1 cellular context compared by ENCODE assay signal in genomic region chr12:68686595-68687521, GRCh38.
TF ChIP-seq lines count a peak whose summit lies in the region.

NUP107 (plus strand) TSS chr12:68686978; CDS start chr12:68687066, 88 bp downstream.

TF ChIP-seq in HepG2, 621 proteins besides CTCF, POLR2A, EP300 and RAD21 (continued from another document and continues in another):
- TF ChIP-seq, protein P1, sequence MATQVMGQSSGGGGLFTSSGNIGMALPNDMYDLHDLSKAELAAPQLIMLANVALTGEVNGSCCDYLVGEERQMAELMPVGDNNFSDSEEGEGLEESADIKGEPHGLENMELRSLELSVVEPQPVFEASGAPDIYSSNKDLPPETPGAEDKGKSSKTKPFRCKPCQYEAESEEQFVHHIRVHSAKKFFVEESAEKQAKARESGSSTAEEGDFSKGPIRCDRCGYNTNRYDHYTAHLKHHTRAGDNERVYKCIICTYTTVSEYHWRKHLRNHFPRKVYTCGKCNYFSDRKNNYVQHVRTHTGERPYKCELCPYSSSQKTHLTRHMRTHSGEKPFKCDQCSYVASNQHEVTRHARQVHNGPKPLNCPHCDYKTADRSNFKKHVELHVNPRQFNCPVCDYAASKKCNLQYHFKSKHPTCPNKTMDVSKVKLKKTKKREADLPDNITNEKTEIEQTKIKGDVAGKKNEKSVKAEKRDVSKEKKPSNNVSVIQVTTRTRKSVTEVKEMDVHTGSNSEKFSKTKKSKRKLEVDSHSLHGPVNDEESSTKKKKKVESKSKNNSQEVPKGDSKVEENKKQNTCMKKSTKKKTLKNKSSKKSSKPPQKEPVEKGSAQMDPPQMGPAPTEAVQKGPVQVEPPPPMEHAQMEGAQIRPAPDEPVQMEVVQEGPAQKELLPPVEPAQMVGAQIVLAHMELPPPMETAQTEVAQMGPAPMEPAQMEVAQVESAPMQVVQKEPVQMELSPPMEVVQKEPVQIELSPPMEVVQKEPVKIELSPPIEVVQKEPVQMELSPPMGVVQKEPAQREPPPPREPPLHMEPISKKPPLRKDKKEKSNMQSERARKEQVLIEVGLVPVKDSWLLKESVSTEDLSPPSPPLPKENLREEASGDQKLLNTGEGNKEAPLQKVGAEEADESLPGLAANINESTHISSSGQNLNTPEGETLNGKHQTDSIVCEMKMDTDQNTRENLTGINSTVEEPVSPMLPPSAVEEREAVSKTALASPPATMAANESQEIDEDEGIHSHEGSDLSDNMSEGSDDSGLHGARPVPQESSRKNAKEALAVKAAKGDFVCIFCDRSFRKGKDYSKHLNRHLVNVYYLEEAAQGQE (IDR thresholded peaks at IDR 0.05; ENCODE audit: borderline replicate concordance in 1 of 2, low read depth in 1 of 2, low read length in 2 of 2): peak in 1 of 2 experiments; percentile 32; a peak in 1 of 4 replicates
- TF ChIP-seq ZFP90 (CRISPR knock-in tag; IDR thresholded peaks at IDR 0.05; ENCODE audit: borderline replicate concordance) (peak; percentile 32; the same call in 1 of the 2 replicates), ZNF430 (CRISPR knock-in tag; IDR thresholded peaks at IDR 0.05) (no peak), SRF (IDR thresholded peaks at IDR 0.05; ENCODE audit: low read depth, low read length) (peak; percentile 77; the same call in 1 of the 2 replicates), ZNF10 (CRISPR knock-in tag; IDR thresholded peaks at IDR 0.05; ENCODE audit: borderline replicate concordance, low read depth) (no peak), ZNF646 (CRISPR knock-in tag; IDR thresholded peaks at IDR 0.05) (no peak), FOSL2 (CRISPR knock-in tag; IDR thresholded peaks at IDR 0.05) (peak; percentile 64), SPEN (CRISPR knock-in tag; IDR thresholded peaks at IDR 0.05; ENCODE audit: low read depth) (peak; percentile 93), NFE2L2 (IDR thresholded peaks at IDR 0.05; ENCODE audit: low read length) (no peak), TARDBP (CRISPR knock-in tag; IDR thresholded peaks at IDR 0.05) (peak; percentile 96), CENPT (CRISPR knock-in tag; IDR thresholded peaks at IDR 0.05; ENCODE audit: low read depth) (0 out of 2 replicates have a peak, but pooled peaks have one; percentile 30), ZNF264 (CRISPR knock-in tag; IDR thresholded peaks at IDR 0.05) (peak; percentile 88), ZNF639 (CRISPR knock-in tag; conservative IDR thresholded peaks at IDR 0.05) (peak; percentile 95), ZNF34 (CRISPR knock-in tag; IDR thresholded peaks at IDR 0.05; ENCODE audit: borderline replicate concordance) (peak; percentile 56; the same call in 1 of the 2 replicates), MXD1 (CRISPR knock-in tag; IDR thresholded peaks at IDR 0.05) (peak; percentile 42; the same call in 1 of the 2 replicates), SKIL (CRISPR knock-in tag; IDR thresholded peaks at IDR 0.05; ENCODE audit: borderline replicate concordance) (no peak), ZNF276 (CRISPR knock-in tag; IDR thresholded peaks at IDR 0.05; ENCODE audit: low read depth) (peak; percentile 78; the same call in 1 of the 2 replicates), ZC3H4 (CRISPR knock-in tag; IDR thresholded peaks at IDR 0.05; ENCODE audit: borderline replicate concordance) (peak; percentile 54; the same call in 1 of the 2 replicates), FOXA3 (CRISPR knock-in tag; IDR thresholded peaks at IDR 0.05) (peak; percentile 77), MED8 (CRISPR knock-in tag; IDR thresholded peaks at IDR 0.05; ENCODE audit: insufficient replicate concordance) (no peak), IRX3 (CRISPR knock-in tag; IDR thresholded peaks at IDR 0.05; ENCODE audit: borderline replicate concordance, low read depth) (no peak), ADNP (CRISPR knock-in tag; IDR thresholded peaks at IDR 0.05) (no peak), TBP (CRISPR knock-in tag; IDR thresholded peaks at IDR 0.05) (no peak), THAP11 (CRISPR knock-in tag; IDR thresholded peaks at IDR 0.05) (peak; percentile 97), POGZ (CRISPR knock-in tag; IDR thresholded peaks at IDR 0.05) (peak; percentile 94; the same call in 1 of the 2 replicates), HDAC1 (CRISPR knock-in tag; IDR thresholded peaks at IDR 0.05) (peak; percentile 100), MXD3 (CRISPR knock-in tag; IDR thresholded peaks at IDR 0.05) (peak; percentile 89), ZFAT (CRISPR knock-in tag; conservative IDR thresholded peaks at IDR 0.05) (no peak), IKZF4 (CRISPR knock-in tag; IDR thresholded peaks at IDR 0.05; ENCODE audit: borderline replicate concordance, low read depth, not compliant biosample characterization) (peak; percentile 70)
- TF ChIP-seq, protein P2, sequence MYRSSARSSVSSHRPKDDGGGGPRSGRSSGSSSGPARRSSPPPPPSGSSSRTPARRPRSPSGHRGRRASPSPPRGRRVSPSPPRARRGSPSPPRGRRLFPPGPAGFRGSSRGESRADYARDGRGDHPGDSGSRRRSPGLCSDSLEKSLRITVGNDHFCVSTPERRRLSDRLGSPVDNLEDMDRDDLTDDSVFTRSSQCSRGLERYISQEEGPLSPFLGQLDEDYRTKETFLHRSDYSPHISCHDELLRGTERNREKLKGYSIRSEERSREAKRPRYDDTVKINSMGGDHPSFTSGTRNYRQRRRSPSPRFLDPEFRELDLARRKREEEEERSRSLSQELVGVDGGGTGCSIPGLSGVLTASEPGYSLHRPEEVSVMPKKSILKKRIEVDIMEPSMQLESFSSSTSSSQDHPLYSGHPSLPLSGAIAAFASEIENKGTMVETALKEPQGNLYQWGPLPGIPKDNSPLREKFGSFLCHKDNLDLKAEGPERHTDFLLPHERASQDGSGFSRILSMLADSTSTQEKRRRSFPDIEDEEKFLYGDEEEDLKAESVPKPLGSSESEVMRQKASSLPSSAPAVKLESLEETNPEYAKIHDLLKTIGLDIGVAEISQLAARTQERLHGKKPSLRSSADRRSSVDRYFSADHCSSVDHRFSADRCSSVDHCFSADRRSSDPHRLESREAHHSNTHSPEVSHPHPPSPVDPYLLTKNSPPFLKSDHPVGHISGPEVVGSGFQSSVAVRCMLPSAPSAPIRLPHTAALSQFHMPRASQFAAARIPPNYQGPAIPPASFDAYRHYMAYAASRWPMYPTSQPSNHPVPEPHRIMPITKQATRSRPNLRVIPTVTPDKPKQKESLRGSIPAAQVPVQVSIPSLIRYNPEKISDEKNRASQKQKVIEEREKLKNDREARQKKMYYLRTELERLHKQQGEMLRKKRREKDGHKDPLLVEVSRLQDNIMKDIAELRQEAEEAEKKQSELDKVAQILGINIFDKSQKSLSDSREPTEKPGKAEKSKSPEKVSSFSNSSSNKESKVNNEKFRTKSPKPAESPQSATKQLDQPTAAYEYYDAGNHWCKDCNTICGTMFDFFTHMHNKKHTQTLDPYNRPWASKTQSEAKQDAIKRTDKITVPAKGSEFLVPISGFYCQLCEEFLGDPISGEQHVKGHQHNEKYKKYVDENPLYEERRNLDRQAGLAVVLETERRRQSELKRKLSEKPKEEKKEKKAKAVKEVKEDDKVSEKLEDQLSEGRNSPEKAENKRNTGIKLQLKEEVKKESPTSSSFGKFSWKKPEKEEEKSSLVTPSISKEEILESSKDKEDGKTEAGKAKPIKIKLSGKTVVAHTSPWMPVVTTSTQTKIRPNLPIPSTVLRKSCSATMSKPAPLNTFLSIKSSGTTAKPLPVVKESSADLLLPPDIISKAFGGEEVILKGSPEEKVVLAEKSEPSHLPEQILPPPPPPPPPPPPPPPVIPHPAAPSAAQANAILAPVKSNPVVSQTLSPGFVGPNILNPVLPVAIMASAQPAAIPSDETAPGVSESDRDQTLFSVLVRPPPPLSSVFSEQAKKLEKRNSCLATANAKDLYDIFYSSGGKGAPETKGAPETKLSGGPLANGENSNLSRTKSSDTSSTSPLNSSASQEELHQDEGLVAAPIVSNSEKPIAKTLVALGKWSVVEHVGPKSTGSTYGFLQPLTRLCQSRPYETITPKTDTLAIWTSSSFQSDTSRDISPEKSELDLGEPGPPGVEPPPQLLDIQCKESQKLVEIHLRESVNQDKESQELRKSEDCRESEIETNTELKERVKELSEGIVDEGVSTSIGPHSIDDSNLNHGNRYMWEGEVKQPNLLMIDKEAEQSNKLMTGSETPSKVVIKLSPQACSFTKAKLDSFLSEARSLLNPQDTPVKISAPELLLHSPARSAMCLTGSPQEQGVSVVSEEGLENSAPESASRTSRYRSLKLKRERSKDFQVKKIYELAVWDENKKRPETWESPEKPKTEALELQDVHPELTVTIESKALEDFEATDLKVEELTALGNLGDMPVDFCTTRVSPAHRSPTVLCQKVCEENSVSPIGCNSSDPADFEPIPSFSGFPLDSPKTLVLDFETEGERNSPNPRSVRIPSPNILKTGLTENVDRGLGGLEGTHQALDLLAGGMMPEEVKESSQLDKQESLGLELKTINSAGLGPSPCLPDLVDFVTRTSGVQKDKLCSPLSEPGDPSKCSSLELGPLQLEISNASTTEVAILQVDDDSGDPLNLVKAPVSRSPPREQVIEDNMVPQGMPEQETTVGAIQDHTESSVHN (CRISPR knock-in tag; IDR thresholded peaks at IDR 0.05): peak; percentile 48; the same call in 1 of the 2 replicates
